ENCODE assay signal across 1 cellular context in the genomic region with DNA sequence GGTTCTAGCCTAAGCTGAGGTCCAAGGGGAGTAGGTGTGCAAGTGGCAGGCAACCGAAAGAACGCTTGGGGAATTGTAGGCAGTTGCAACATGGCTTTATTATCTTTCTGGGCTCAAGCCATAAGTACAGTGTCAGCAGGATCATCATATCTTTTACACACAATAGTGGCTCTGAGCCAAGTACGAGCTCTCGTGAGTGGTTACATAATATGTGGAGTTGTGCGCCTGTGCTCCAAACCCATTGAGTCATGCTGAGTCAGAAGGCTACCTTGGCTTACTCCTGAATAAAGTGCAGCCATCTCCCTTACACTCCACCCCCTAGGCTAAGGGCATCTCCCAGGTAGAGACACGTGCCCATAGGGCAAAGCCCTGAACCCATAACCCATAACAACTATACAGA.
TF ChIP-seq lines count a peak whose summit lies in the region.

No MANE protein-coding gene starts in this region.

TF ChIP-seq in HCT116, 20 proteins besides CTCF, POLR2A, EP300 and RAD21 (continued from another document):
- TF ChIP-seq, protein P1, sequence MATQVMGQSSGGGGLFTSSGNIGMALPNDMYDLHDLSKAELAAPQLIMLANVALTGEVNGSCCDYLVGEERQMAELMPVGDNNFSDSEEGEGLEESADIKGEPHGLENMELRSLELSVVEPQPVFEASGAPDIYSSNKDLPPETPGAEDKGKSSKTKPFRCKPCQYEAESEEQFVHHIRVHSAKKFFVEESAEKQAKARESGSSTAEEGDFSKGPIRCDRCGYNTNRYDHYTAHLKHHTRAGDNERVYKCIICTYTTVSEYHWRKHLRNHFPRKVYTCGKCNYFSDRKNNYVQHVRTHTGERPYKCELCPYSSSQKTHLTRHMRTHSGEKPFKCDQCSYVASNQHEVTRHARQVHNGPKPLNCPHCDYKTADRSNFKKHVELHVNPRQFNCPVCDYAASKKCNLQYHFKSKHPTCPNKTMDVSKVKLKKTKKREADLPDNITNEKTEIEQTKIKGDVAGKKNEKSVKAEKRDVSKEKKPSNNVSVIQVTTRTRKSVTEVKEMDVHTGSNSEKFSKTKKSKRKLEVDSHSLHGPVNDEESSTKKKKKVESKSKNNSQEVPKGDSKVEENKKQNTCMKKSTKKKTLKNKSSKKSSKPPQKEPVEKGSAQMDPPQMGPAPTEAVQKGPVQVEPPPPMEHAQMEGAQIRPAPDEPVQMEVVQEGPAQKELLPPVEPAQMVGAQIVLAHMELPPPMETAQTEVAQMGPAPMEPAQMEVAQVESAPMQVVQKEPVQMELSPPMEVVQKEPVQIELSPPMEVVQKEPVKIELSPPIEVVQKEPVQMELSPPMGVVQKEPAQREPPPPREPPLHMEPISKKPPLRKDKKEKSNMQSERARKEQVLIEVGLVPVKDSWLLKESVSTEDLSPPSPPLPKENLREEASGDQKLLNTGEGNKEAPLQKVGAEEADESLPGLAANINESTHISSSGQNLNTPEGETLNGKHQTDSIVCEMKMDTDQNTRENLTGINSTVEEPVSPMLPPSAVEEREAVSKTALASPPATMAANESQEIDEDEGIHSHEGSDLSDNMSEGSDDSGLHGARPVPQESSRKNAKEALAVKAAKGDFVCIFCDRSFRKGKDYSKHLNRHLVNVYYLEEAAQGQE (IDR thresholded peaks at IDR 0.05; ENCODE audit: low read depth) = no peak
- no peak for TF ChIP-seq SP1 (IDR thresholded peaks at IDR 0.05; ENCODE audit: low read depth)
- no peak for TF ChIP-seq EZH2phosphoT487 (IDR thresholded peaks at IDR 0.05; ENCODE audit: borderline replicate concordance)
TF ChIP-seq in HCT116: peak in this region for 0.
